15 cellular contexts compared by ENCODE assay signal in genomic region chr10:102581401-102581800, GRCh38.
"Had no signal": no experiment of that assay in that cellular context is flagged by ENCODE, and none has a peak within 500 bp of the region (broad histone marks: within the 10 kb centered on the region; RNA-seq: fewer than 3 reads in every experiment).

No MANE protein-coding gene starts in this region.

- H3K36me3 ChIP-seq: esophagus muscularis mucosa, thoracic aorta, vagina had no signal

- H3K9me3 Mint-ChIP-seq: activated naive CD8-positive, alpha-beta T cell treated with anti-CD3 and anti-CD28 coated beads, Interleukin-2, amount 10 ng/mL, durations not matched to agents 7 days and 5 days; memory B cell had no signal

- H3K9me3 ChIP-seq: esophagus muscularis mucosa, thoracic aorta, vagina had no signal

- DNase-seq: activated CD4-positive, alpha-beta T cell treated with anti-CD3 and anti-CD28 coated beads for 4 hours; activated CD8-positive, alpha-beta memory T cell treated with anti-CD3 and anti-CD28 coated beads, Interleukin-2, amount 50 U/mL, for 4 hours; activated CD8-positive, alpha-beta T cell treated with anti-CD3 and anti-CD28 coated beads, Interleukin-2, amount 10 ng/mL, durations not matched to agents 7 days and 5 days; activated gamma-delta T cell treated with Interleukin-2 at 50 U/mL for 16 hours; activated naive CD8-positive, alpha-beta T cell treated with anti-CD3 and anti-CD28 coated beads, Interleukin-2, amount 10 ng/mL, durations not matched to agents 7 days and 5 days; anterior cingulate cortex; hippocampal formation had no signal

- H3K4me3 Mint-ChIP-seq: activated CD8-positive, alpha-beta T cell treated with anti-CD3 and anti-CD28 coated beads, Interleukin-2, amount 10 ng/mL, durations not matched to agents 7 days and 5 days; activated naive CD8-positive, alpha-beta T cell treated with anti-CD3 and anti-CD28 coated beads, Interleukin-2, amount 10 ng/mL, durations not matched to agents 7 days and 5 days; memory B cell had no signal

- FAIRE-seq: keratinocyte had no signal

- H3K27me3 ChIP-seq: esophagus muscularis mucosa, vagina had no signal

- H3K4me3 ChIP-seq: esophagus muscularis mucosa, thoracic aorta, vagina had no signal

- H3K27me3 Mint-ChIP-seq: activated naive CD8-positive, alpha-beta T cell treated with anti-CD3 and anti-CD28 coated beads, Interleukin-2, amount 10 ng/mL, durations not matched to agents 7 days and 5 days; memory B cell had no signal

- ATAC-seq: activated CD8-positive, alpha-beta T cell treated with anti-CD3 and anti-CD28 coated beads, Interleukin-2, amount 10 ng/mL, durations not matched to agents 7 days and 5 days; left lobe of liver; sciatic nerve; SK-N-SH treated with all-trans-retinoic acid at 6 μM for 48 hours had no signal

- H3K27ac Mint-ChIP-seq: activated CD8-positive, alpha-beta T cell treated with anti-CD3 and anti-CD28 coated beads, Interleukin-2, amount 10 ng/mL, durations not matched to agents 7 days and 5 days; activated naive CD8-positive, alpha-beta T cell treated with anti-CD3 and anti-CD28 coated beads, Interleukin-2, amount 10 ng/mL, durations not matched to agents 7 days and 5 days; memory B cell had no signal

- H3K27ac ChIP-seq: thoracic aorta, vagina had no signal

- H3K36me3 Mint-ChIP-seq: activated naive CD8-positive, alpha-beta T cell treated with anti-CD3 and anti-CD28 coated beads, Interleukin-2, amount 10 ng/mL, durations not matched to agents 7 days and 5 days; memory B cell had no signal
